In genomic region chr5:10682429-10682746, GRCh38 we compare ENCODE assay signal across 27 cellular contexts.
"Had no signal": no experiment of that assay in that cellular context is flagged by ENCODE, and none has a peak within 500 bp of the region (broad histone marks: within the 10 kb centered on the region; RNA-seq: fewer than 3 reads in every experiment).

No MANE protein-coding gene starts in this region.

- H3K4me1 ChIP-seq: breast epithelium, gastroesophageal sphincter, prostate gland, right atrium auricular region, thyroid gland had no signal

- DNase-seq: activated CD4-positive, alpha-beta T cell treated with anti-CD3 and anti-CD28 coated beads for 1 hour; activated CD4-positive, alpha-beta T cell treated with anti-CD3 and anti-CD28 coated beads, Interleukin-2, amount 50 U/mL, for 1 hour; activated CD8-positive, alpha-beta memory T cell treated with anti-CD3 and anti-CD28 coated beads, Interleukin-2, amount 50 U/mL, for 48 hours; activated naive CD4-positive, alpha-beta T cell; activated naive CD8-positive, alpha-beta T cell treated with anti-CD3 and anti-CD28 coated beads, Interleukin-2, amount 10 ng/mL, durations not matched to agents 7 days and 5 days; activated T-cell treated with anti-CD3 and anti-CD28 coated beads, Interleukin-2, amount 50 U/mL, for 4 hours; amniotic stem cell; hypothalamus; left cardiac atrium; mesendoderm; naive B cell; ovary; spleen; stimulated activated CD4-positive, alpha-beta T cell treated with anti-CD3 and anti-CD28 coated beads, Interleukin-4, amount 100 ng/mL, for 1 hour; substantia nigra; T-cell; thyroid gland; WERI-Rb-1 had no signal

- H3K27me3 ChIP-seq: breast epithelium, gastroesophageal sphincter, ovary, right atrium auricular region, spleen, thyroid gland had no signal

- H3K4me3 Mint-ChIP-seq: activated naive CD8-positive, alpha-beta T cell treated with anti-CD3 and anti-CD28 coated beads, Interleukin-2, amount 10 ng/mL, durations not matched to agents 7 days and 5 days; activated T-cell treated with anti-CD3 and anti-CD28 coated beads, Interleukin-2, amount 50 U/mL, for 4 hours; naive B cell; stimulated activated naive CD8-positive, alpha-beta T cell treated with anti-CD3 and anti-CD28 coated beads, Interleukin-15, Interleukin-2, amounts not matched to agents 100 ng/mL and 50 ng/mL, for 24 hours; T-cell; T-helper 2 cell treated with Interferon-gamma antibody and Interleukin-4, amounts not matched to agents 5 μg/mL and 100 μg/mL, for 36 hours had no signal

- H3K36me3 ChIP-seq: breast epithelium, ovary had no signal

- ATAC-seq: activated T-cell treated with anti-CD3 and anti-CD28 coated beads, Interleukin-2, amount 50 U/mL, for 4 hours; gastroesophageal sphincter; left cardiac atrium; T-cell had no signal

- H3K9me3 Mint-ChIP-seq: activated naive CD8-positive, alpha-beta T cell treated with anti-CD3 and anti-CD28 coated beads, Interleukin-2, amount 10 ng/mL, durations not matched to agents 7 days and 5 days; activated T-helper 2 cell treated with anti-CD3 and anti-CD28 coated beads, Interferon-gamma antibody, Interleukin-2, Interleukin-4, amounts not matched to agents 10 μg/mL and 5 μg/mL and 100 μg/mL, durations not matched to agents 14 hours and 24 hours and 36 hours; stimulated activated naive CD8-positive, alpha-beta T cell treated with anti-CD3 and anti-CD28 coated beads, Interleukin-15, Interleukin-2, amounts not matched to agents 100 ng/mL and 50 ng/mL, for 24 hours had no signal

- H3K9me3 ChIP-seq: breast epithelium, ovary, prostate gland, right atrium auricular region, thyroid gland had no signal

- H3K27ac Mint-ChIP-seq: activated naive CD8-positive, alpha-beta T cell treated with anti-CD3 and anti-CD28 coated beads, Interleukin-2, amount 10 ng/mL, durations not matched to agents 7 days and 5 days; activated T-helper 2 cell treated with anti-CD3 and anti-CD28 coated beads, Interferon-gamma antibody, Interleukin-2, Interleukin-4, amounts not matched to agents 10 μg/mL and 5 μg/mL and 100 μg/mL, durations not matched to agents 14 hours and 24 hours and 36 hours; stimulated activated naive CD8-positive, alpha-beta T cell treated with anti-CD3 and anti-CD28 coated beads, Interleukin-15, Interleukin-2, amounts not matched to agents 100 ng/mL and 50 ng/mL, for 24 hours; T-cell; T-helper 2 cell treated with Interferon-gamma antibody and Interleukin-4, amounts not matched to agents 5 μg/mL and 100 μg/mL, for 36 hours had no signal

- H3K27ac ChIP-seq: breast epithelium, coronary artery, epithelial cell of prostate, gastroesophageal sphincter, ovary, prostate gland, right atrium auricular region, spleen, thyroid gland, WERI-Rb-1 had no signal

- H3K27me3 Mint-ChIP-seq: activated naive CD8-positive, alpha-beta T cell treated with anti-CD3 and anti-CD28 coated beads, Interleukin-2, amount 10 ng/mL, durations not matched to agents 7 days and 5 days; naive B cell; stimulated activated naive CD8-positive, alpha-beta T cell treated with anti-CD3 and anti-CD28 coated beads, Interleukin-15, Interleukin-2, amounts not matched to agents 100 ng/mL and 50 ng/mL, for 24 hours; T-cell had no signal

- H3K4me1 Mint-ChIP-seq: activated naive CD8-positive, alpha-beta T cell treated with anti-CD3 and anti-CD28 coated beads, Interleukin-2, amount 10 ng/mL, durations not matched to agents 7 days and 5 days had no signal

- H3K4me3 ChIP-seq: breast epithelium, coronary artery, gastroesophageal sphincter, ovary, prostate gland, right atrium auricular region, spleen, thyroid gland had no signal
